In the genomic region with DNA sequence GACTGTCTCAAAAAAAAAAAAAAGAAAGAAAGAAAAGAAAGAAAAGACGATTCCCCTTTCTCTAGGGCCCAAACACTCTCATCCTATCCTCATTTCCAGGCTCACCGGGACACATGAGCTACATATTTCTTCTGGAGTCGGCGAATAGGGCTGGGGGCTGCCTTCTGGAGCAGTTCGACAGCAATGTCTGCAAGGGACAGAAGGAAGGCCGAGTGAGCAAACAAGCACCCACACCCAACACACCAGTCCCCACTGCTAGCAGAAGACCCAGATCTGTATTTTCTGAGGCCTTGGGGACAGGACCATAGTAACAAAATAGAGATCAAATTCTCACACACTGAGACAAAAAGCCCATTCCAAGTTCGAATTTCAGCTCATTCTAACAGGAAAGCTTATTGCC, we compare ENCODE assay signal across 9 cellular contexts. TPM values are rescaled to one million over a fixed set of nuclear protein-coding genes. Genes with fewer than 3 reads are reported as not detected.
DNase-seq lines count a peak whose midpoint lies in the region; ATAC-seq and TF ChIP-seq lines count a peak whose summit lies in the region.
"Had no signal": no experiment of that assay in that cellular context is flagged by ENCODE, and none has a peak within 500 bp of the region (broad histone marks: within the 10 kb centered on the region; RNA-seq: fewer than 3 reads in every experiment).

No MANE protein-coding gene starts in this region.

- DNase-seq in activated naive CD4-positive, alpha-beta T cell treated with anti-CD3 and anti-CD28 coated beads, Interleukin-2, amount 10 ng/mL, durations not matched to agents 7 days and 5 days = no peak
- no peak for DNase-seq in activated naive CD4-positive, alpha-beta T cell (lab: John Stamatoyannopoulos, UW)
- no peak for DNase-seq in activated naive CD8-positive, alpha-beta T cell treated with anti-CD3 and anti-CD28 coated beads, Interleukin-2, amount 50 U/mL, for 24 hours
- DNase-seq in memory B cell (ENCODE audit: low spot score in 2 of 2) = no peak
- DNase-seq in transverse colon = no peak
- no peak for DNase-seq in kidney glomerular epithelial cell (lab: John Stamatoyannopoulos, UW)
- DNase-seq in ACHN = no peak
- DNase-seq in kidney tubule cell (ENCODE audit: low spot score) = no peak
- DNase-seq: NCI-H510A had no signal

- H3K9me3 ChIP-seq in transverse colon = no peaks in the 10 kb centered on the region

- WGBS in transverse colon (ENCODE audit: low coverage in 1 of 2), 2 donors = 68 to 73% methylated on average over 4 to 7 of the region's 7 CpGs

- intact Hi-C loops in transverse colon (cut with DNase I; ENCODE audit: low total_unique reads) = no loop called here

- TF ChIP-seq EP300 in transverse colon (IDR thresholded peaks at IDR 0.05; ENCODE audit: low read depth) = no peak

- H3K9me3 Mint-ChIP-seq in activated naive CD4-positive, alpha-beta T cell treated with anti-CD3 and anti-CD28 coated beads, Interleukin-2, amount 10 ng/mL, durations not matched to agents 7 days and 5 days = no peaks in the 10 kb centered on the region
- H3K9me3 Mint-ChIP-seq in activated naive CD8-positive, alpha-beta T cell treated with anti-CD3 and anti-CD28 coated beads, Interleukin-2, amount 50 U/mL, for 24 hours = no peaks in the 10 kb centered on the region
- no peaks in the 10 kb centered on the region for H3K9me3 Mint-ChIP-seq in memory B cell

- peaks cover 14 to 47% (median 27%) of the 10 kb centered on the region in 4 donors for H3K4me1 ChIP-seq in transverse colon

- in situ Hi-C loops in transverse colon (cut with MboI; ENCODE audit: low pct_ligation_motif_present in 1 of 4, low pct_unique_long_range_greater_than_20kb in 1 of 4, low sequenced_read_pairs in 3 of 4) = loop anchor here in 2 of 4 donors (10.0 kb wide), 1 partner anchor 119 kb away; no protein-coding TSS in a partner anchor
- in situ Hi-C loops in ACHN (cut with HindIII; ENCODE audit: low pct_ligation_motif_present, low pct_unique_long_range_greater_than_20kb, low sequenced_read_pairs) = no loop called here

- no peak for ATAC-seq in activated naive CD8-positive, alpha-beta T cell treated with anti-CD3 and anti-CD28 coated beads, Interleukin-2, amount 50 U/mL, for 24 hours
- no peak for ATAC-seq in memory B cell (ENCODE audit: low read depth)

- no peak for TF ChIP-seq CTCF in transverse colon (IDR thresholded peaks at IDR 0.05)

- TF ChIP-seq POLR2A in transverse colon (IDR thresholded peaks at IDR 0.05) = no peak

- peak overlapping the region; percentile 81 for H3K4me3 Mint-ChIP-seq in activated naive CD4-positive, alpha-beta T cell treated with anti-CD3 and anti-CD28 coated beads, Interleukin-2, amount 10 ng/mL, durations not matched to agents 7 days and 5 days
- H3K4me3 Mint-ChIP-seq in activated naive CD8-positive, alpha-beta T cell treated with anti-CD3 and anti-CD28 coated beads, Interleukin-2, amount 50 U/mL, for 24 hours = peak overlapping the region; percentile 98
- H3K4me3 Mint-ChIP-seq in memory B cell = peak overlapping the region; percentile 88

- H3K36me3 Mint-ChIP-seq in activated naive CD4-positive, alpha-beta T cell treated with anti-CD3 and anti-CD28 coated beads, Interleukin-2, amount 10 ng/mL, durations not matched to agents 7 days and 5 days = peaks cover 37% of the 10 kb centered on the region
- peaks cover 14% of the 10 kb centered on the region for H3K36me3 Mint-ChIP-seq in activated naive CD8-positive, alpha-beta T cell treated with anti-CD3 and anti-CD28 coated beads, Interleukin-2, amount 50 U/mL, for 24 hours (ENCODE audit: low read depth)
- peaks cover 18% of the 10 kb centered on the region for H3K36me3 Mint-ChIP-seq in memory B cell

- H3K36me3 ChIP-seq in transverse colon = peaks cover 0 to 25% (median 11%) of the 10 kb centered on the region in 4 donors

- no peaks in the 10 kb centered on the region for H3K27me3 ChIP-seq in transverse colon

- peak overlapping the region; percentile 93 to 100 (median 96) for H3K27ac ChIP-seq in transverse colon

- CTCF ChIA-PET in activated naive CD4-positive, alpha-beta T cell treated with anti-CD3 and anti-CD28 coated beads, Interleukin-2, amount 10 ng/mL, durations not matched to agents 7 days and 5 days (lab: Charles Lee) = interaction anchor here (0.5 to 3.6 kb wide), 11 partner anchors 9 to 125 kb away, joined by 3 to 15 read pairs (median 5); a partner anchor contains a TSS

- no peaks in the 10 kb centered on the region for H3K27me3 Mint-ChIP-seq in activated naive CD4-positive, alpha-beta T cell treated with anti-CD3 and anti-CD28 coated beads, Interleukin-2, amount 10 ng/mL, durations not matched to agents 7 days and 5 days
- no peaks in the 10 kb centered on the region for H3K27me3 Mint-ChIP-seq in activated naive CD8-positive, alpha-beta T cell treated with anti-CD3 and anti-CD28 coated beads, Interleukin-2, amount 50 U/mL, for 24 hours
- no peaks in the 10 kb centered on the region for H3K27me3 Mint-ChIP-seq in memory B cell

- peaks cover 49% of the 10 kb centered on the region for H3K4me1 Mint-ChIP-seq in activated naive CD4-positive, alpha-beta T cell treated with anti-CD3 and anti-CD28 coated beads, Interleukin-2, amount 10 ng/mL, durations not matched to agents 7 days and 5 days
- peaks cover 56% of the 10 kb centered on the region for H3K4me1 Mint-ChIP-seq in activated naive CD8-positive, alpha-beta T cell treated with anti-CD3 and anti-CD28 coated beads, Interleukin-2, amount 50 U/mL, for 24 hours
- peaks cover 38% of the 10 kb centered on the region for H3K4me1 Mint-ChIP-seq in memory B cell

- peak overlapping the region; percentile 100 for H3K27ac Mint-ChIP-seq in activated naive CD4-positive, alpha-beta T cell treated with anti-CD3 and anti-CD28 coated beads, Interleukin-2, amount 10 ng/mL, durations not matched to agents 7 days and 5 days
- no peak overlapping the region for H3K27ac Mint-ChIP-seq in activated naive CD8-positive, alpha-beta T cell treated with anti-CD3 and anti-CD28 coated beads, Interleukin-2, amount 50 U/mL, for 24 hours
- peak overlapping the region; percentile 97 for H3K27ac Mint-ChIP-seq in memory B cell

- peak overlapping the region in 2 of 4 donors; percentile 57 to 87 for H3K4me3 ChIP-seq in transverse colon

RNA-seq across cellular contexts. Expression of a gene that starts 1.2 kb away (rescaled TPM):
- total RNA-seq in transverse colon = 100 to 1,000 TPM in 3 of 4 donors, 10 to 100 TPM in 1; 50.4 to 114 (median 106) TPM

RNA-seq across cellular contexts. Expression of a gene that starts 2.6 kb away (rescaled TPM):
- 100 to 1,000 TPM in 2 of 4 donors, 10 to 100 TPM in 2; 37.8 to 226 (median 102) TPM for total RNA-seq in transverse colon

RNA-seq across cellular contexts. Expression of a gene that starts 5.7 kb away (rescaled TPM):
- 10 to 100 TPM in 3 of 4 donors, 1 to 10 TPM in 1; 5.4 to 18.4 (median 15.7) TPM for total RNA-seq in transverse colon

RNA-seq across cellular contexts. Expression of a gene that starts 14.9 kb away (rescaled TPM):
- 10 to 100 TPM; 50.5 to 90.2 (median 65.3) TPM for total RNA-seq in transverse colon

RNA-seq across cellular contexts. Expression of a gene that starts 31.1 kb away (rescaled TPM):
- total RNA-seq in transverse colon = 100 to 1,000 TPM in 3 of 4 donors, 10 to 100 TPM in 1; 90.2 to 156 (median 119) TPM
